Comparison of ENCODE assay signal across 9 cellular contexts in genomic region chr1:9827558-9828185, GRCh38. TPM values are rescaled to one million over a fixed set of nuclear protein-coding genes. Genes with fewer than 3 reads are reported as not detected.
DNase-seq lines count a peak whose midpoint lies in the region; ATAC-seq and TF ChIP-seq lines count a peak whose summit lies in the region.
"Had no signal": no experiment of that assay in that cellular context is flagged by ENCODE, and none has a peak within 500 bp of the region (broad histone marks: within the 10 kb centered on the region; RNA-seq: fewer than 3 reads in every experiment).

No MANE protein-coding gene starts in this region.

- no peaks in the 10 kb centered on the region for H3K36me3 ChIP-seq in A673 (ENCODE audit: insufficient read depth, low read length, poor library complexity, severe bottlenecking)
- H3K36me3 ChIP-seq in OCI-LY3 (replicated peaks; ENCODE audit: low read depth, low read length): no peaks in the 10 kb centered on the region
- H3K36me3 ChIP-seq in HAP-1 (replicated peaks): no peaks in the 10 kb centered on the region

- BruUV-seq in A673 (replicated peaks; lab: Mats Ljungman, UMichigan): no TSS peak

- POLR2A ChIA-PET in A673 (lab: Charles Lee; ENCODE audit: low non-redundant PET): no interaction called here

- CTCF ChIA-PET in A673 (lab: Charles Lee): interaction anchor here (0.6 kb wide), 1 partner anchor 39 kb away, joined by 3 read pairs; no protein-coding TSS in a partner anchor

- peak; percentile 43; the same call in 1 of the 2 replicates for TF ChIP-seq CTCF in A673 (conservative IDR thresholded peaks at IDR 0.05; ENCODE audit: low read depth, low read length)
- TF ChIP-seq CTCF in OCI-LY3 (IDR thresholded peaks at IDR 0.05; ENCODE audit: low read depth, low read length): no peak
- TF ChIP-seq CTCF in foreskin keratinocyte (conservative IDR thresholded peaks at IDR 0.05): peak; percentile 55

- peak overlapping the region; percentile 31 for H3K4me2 ChIP-seq in OCI-LY3 (ENCODE audit: low read length)

- H3K27me3 ChIP-seq in A673 (replicated peaks; ENCODE audit: insufficient read depth, low read depth, low read length, poor library complexity) (no peaks in the 10 kb centered on the region), OCI-LY3 (ENCODE audit: low read depth, low read length) (no peaks in the 10 kb centered on the region), foreskin keratinocyte (no peaks in the 10 kb centered on the region), HAP-1 (ENCODE audit: low read depth) (no peaks in the 10 kb centered on the region)

- H3K4me1 ChIP-seq in A673 (ENCODE audit: insufficient read depth, low read length, poor library complexity, severe bottlenecking) (peaks cover 19% of the 10 kb centered on the region), OCI-LY3 (ENCODE audit: low read length) (peaks cover 33% of the 10 kb centered on the region), foreskin keratinocyte (peaks cover 29% of the 10 kb centered on the region), HAP-1 (no peaks in the 10 kb centered on the region)

- H3K79me2 ChIP-seq in OCI-LY3 (ENCODE audit: low read length): peaks cover 9% of the 10 kb centered on the region

- no peak overlapping the region for H3K9ac ChIP-seq in OCI-LY3 (ENCODE audit: low read length)

- H3K4me3 ChIP-seq in A673 (ENCODE audit: low read depth, low read length, poor library complexity, severe bottlenecking): no peak overlapping the region
- H3K4me3 ChIP-seq in OCI-LY3 (ENCODE audit: low read length): no peak overlapping the region
- no peak overlapping the region for H3K4me3 ChIP-seq in HAP-1

- in situ Hi-C loops in HAP-1 (cut with MboI; ENCODE audit: low sequenced_read_pairs): no loop called here

- DNase-seq in A673 (ENCODE audit: low spot score) (no peak), DMS79 (lab: John Stamatoyannopoulos, UW) (peak; percentile 47), foreskin keratinocyte (peak in 1 of 2 donors; percentile 62), retina (no peak), RPMI8226 (no peak), HAP-1 (ENCODE audit: low spot score in 2 of 2) (no peak)
- DNase-seq: left colon had no signal

- H3K27ac ChIP-seq in A673 (ENCODE audit: low read depth, low read length, poor library complexity, severe bottlenecking) (no peak overlapping the region), OCI-LY3 (ENCODE audit: low read length) (no peak overlapping the region), foreskin keratinocyte (no peak overlapping the region)

- H3K9me3 ChIP-seq in A673 (ENCODE audit: low read depth, low read length, poor library complexity, severe bottlenecking): no peaks in the 10 kb centered on the region
- no peaks in the 10 kb centered on the region for H3K9me3 ChIP-seq in OCI-LY3 (ENCODE audit: insufficient read depth, low read length)
- no peaks in the 10 kb centered on the region for H3K9me3 ChIP-seq in HAP-1

- H4K20me1 ChIP-seq in OCI-LY3 (ENCODE audit: insufficient read depth, low read length): peaks cover 2% of the 10 kb centered on the region; the same call in 1 of the 2 replicates

- ATAC-seq in foreskin keratinocyte (no peak), GM19023 (IDR thresholded peaks at IDR 0.05; ENCODE audit: unreplicated experiment) (no peak)
- ATAC-seq: left colon had no signal

- no peak overlapping the region; the same call in 1 of the 2 replicates for H2AFZ ChIP-seq in OCI-LY3 (ENCODE audit: low read depth, low read length)

- intact Hi-C loops in A673 (cut with micrococcal nuclease; ENCODE audit: unreplicated experiment): no loop called here

RNA-seq across cellular contexts. Expression of gene CLSTN1, which starts 3.9 kb away (rescaled TPM):
- total RNA-seq in A673 (2021): 77.4 and 85.3 TPM in 2 replicates
- 287 and 346 TPM in 2 replicates for total RNA-seq in foreskin keratinocyte
- 237 and 287 TPM in 2 replicates for polyA plus RNA-seq in foreskin keratinocyte
